7 cellular contexts compared by ENCODE assay signal in the genomic region with DNA sequence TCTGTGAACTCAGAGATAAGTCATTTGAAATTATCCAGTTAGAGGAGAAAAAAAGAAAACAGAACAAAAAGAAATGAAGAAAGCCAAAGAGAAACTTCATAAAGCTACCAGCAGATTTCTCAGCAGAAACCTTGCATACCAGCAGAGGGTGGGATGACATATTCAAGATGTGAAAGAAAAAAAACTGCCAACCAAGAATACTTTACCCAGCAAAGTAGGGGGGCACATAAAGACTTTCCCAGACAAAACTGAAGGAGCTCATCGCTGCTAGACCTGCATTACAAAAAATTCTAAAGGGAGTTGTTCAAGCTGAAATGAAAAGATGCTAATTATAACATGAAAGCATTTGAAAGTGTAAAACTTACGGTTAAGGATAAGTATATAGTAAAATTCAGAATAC.
"Had no signal": no experiment of that assay in that cellular context is flagged by ENCODE, and none has a peak within 500 bp of the region (broad histone marks: within the 10 kb centered on the region; RNA-seq: fewer than 3 reads in every experiment).

No MANE protein-coding gene starts in this region.

- H3K9ac ChIP-seq: GM23248 had no signal

- FAIRE-seq: HTR-8/SVneo had no signal

- ATAC-seq: HCT116 had no signal

- H3K36me3 ChIP-seq: HAP-1 had no signal

- H3K4me3 ChIP-seq: GM23248, HAP-1 had no signal

- H2AFZ ChIP-seq: GM23248 had no signal

- H3K27ac ChIP-seq: GM23248 had no signal

- H3K9me3 ChIP-seq: HAP-1 had no signal

- H3K4me1 ChIP-seq: HAP-1 had no signal

- DNase-seq: GM23248, GOT3, H7, KG1 had no signal
